In the genomic region with DNA sequence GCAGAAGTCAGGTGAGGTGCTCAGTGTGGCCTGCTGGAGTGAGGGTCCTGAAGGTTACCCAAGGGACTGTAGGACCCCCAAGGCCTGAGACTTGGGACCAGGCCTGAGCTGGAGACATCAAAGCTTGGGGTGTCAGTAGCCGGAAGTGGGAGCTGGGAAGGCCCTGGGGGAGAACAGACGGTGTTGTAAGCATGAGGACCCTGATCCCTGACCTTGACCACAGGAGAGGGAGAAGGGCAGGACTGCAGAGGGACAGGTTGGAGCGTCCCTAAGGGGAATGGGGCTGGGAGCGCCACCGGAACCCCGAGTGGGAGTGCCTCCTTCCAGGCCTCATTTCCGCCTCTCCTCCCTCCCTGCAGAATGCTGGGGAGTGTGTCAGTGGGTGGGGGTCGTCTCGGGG, we compare ENCODE assay signal across 2 cellular contexts.
TF ChIP-seq lines count a peak whose summit lies in the region.

No MANE protein-coding gene starts in this region.

TF ChIP-seq in HCT116, 20 proteins besides CTCF, POLR2A, EP300 and RAD21 (continued from another document):
- TF ChIP-seq, protein P1, sequence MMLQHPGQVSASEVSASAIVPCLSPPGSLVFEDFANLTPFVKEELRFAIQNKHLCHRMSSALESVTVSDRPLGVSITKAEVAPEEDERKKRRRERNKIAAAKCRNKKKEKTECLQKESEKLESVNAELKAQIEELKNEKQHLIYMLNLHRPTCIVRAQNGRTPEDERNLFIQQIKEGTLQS (IDR thresholded peaks at IDR 0.05) = no peak
- TF ChIP-seq ELF1 (IDR thresholded peaks at IDR 0.05; ENCODE audit: borderline replicate concordance, low read depth) = no peak
- TF ChIP-seq, protein P2, sequence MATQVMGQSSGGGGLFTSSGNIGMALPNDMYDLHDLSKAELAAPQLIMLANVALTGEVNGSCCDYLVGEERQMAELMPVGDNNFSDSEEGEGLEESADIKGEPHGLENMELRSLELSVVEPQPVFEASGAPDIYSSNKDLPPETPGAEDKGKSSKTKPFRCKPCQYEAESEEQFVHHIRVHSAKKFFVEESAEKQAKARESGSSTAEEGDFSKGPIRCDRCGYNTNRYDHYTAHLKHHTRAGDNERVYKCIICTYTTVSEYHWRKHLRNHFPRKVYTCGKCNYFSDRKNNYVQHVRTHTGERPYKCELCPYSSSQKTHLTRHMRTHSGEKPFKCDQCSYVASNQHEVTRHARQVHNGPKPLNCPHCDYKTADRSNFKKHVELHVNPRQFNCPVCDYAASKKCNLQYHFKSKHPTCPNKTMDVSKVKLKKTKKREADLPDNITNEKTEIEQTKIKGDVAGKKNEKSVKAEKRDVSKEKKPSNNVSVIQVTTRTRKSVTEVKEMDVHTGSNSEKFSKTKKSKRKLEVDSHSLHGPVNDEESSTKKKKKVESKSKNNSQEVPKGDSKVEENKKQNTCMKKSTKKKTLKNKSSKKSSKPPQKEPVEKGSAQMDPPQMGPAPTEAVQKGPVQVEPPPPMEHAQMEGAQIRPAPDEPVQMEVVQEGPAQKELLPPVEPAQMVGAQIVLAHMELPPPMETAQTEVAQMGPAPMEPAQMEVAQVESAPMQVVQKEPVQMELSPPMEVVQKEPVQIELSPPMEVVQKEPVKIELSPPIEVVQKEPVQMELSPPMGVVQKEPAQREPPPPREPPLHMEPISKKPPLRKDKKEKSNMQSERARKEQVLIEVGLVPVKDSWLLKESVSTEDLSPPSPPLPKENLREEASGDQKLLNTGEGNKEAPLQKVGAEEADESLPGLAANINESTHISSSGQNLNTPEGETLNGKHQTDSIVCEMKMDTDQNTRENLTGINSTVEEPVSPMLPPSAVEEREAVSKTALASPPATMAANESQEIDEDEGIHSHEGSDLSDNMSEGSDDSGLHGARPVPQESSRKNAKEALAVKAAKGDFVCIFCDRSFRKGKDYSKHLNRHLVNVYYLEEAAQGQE (IDR thresholded peaks at IDR 0.05; ENCODE audit: low read depth) = no peak
- no peak for TF ChIP-seq JUND (IDR thresholded peaks at IDR 0.05)
- TF ChIP-seq ZNF274 (IDR thresholded peaks at IDR 0.05; ENCODE audit: low read depth, low read length) = no peak
- TF ChIP-seq SIN3A (IDR thresholded peaks at IDR 0.05; ENCODE audit: low read depth) = no peak
- TF ChIP-seq CEBPB (IDR thresholded peaks at IDR 0.05; ENCODE audit: low read depth) = no peak
- no peak for TF ChIP-seq SRF (IDR thresholded peaks at IDR 0.05; ENCODE audit: low read depth)
- TF ChIP-seq CBX3 (IDR thresholded peaks at IDR 0.05; ENCODE audit: low read depth) = no peak
- TF ChIP-seq POLR2AphosphoS5 (IDR thresholded peaks at IDR 0.05; ENCODE audit: low read depth, low read length) = no peak
- TF ChIP-seq EZH2phosphoT487 (IDR thresholded peaks at IDR 0.05; ENCODE audit: borderline replicate concordance) = no peak
- TF ChIP-seq, protein P3, sequence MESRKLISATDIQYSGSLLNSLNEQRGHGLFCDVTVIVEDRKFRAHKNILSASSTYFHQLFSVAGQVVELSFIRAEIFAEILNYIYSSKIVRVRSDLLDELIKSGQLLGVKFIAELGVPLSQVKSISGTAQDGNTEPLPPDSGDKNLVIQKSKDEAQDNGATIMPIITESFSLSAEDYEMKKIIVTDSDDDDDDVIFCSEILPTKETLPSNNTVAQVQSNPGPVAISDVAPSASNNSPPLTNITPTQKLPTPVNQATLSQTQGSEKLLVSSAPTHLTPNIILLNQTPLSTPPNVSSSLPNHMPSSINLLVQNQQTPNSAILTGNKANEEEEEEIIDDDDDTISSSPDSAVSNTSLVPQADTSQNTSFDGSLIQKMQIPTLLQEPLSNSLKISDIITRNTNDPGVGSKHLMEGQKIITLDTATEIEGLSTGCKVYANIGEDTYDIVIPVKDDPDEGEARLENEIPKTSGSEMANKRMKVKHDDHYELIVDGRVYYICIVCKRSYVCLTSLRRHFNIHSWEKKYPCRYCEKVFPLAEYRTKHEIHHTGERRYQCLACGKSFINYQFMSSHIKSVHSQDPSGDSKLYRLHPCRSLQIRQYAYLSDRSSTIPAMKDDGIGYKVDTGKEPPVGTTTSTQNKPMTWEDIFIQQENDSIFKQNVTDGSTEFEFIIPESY (IDR thresholded peaks at IDR 0.05; ENCODE audit: extremely low read depth, insufficient replicate concordance, low read length) = no peak

TF ChIP-seq in WTC11, 78 proteins besides CTCF, POLR2A, EP300 and RAD21:
- TF ChIP-seq, protein P4, sequence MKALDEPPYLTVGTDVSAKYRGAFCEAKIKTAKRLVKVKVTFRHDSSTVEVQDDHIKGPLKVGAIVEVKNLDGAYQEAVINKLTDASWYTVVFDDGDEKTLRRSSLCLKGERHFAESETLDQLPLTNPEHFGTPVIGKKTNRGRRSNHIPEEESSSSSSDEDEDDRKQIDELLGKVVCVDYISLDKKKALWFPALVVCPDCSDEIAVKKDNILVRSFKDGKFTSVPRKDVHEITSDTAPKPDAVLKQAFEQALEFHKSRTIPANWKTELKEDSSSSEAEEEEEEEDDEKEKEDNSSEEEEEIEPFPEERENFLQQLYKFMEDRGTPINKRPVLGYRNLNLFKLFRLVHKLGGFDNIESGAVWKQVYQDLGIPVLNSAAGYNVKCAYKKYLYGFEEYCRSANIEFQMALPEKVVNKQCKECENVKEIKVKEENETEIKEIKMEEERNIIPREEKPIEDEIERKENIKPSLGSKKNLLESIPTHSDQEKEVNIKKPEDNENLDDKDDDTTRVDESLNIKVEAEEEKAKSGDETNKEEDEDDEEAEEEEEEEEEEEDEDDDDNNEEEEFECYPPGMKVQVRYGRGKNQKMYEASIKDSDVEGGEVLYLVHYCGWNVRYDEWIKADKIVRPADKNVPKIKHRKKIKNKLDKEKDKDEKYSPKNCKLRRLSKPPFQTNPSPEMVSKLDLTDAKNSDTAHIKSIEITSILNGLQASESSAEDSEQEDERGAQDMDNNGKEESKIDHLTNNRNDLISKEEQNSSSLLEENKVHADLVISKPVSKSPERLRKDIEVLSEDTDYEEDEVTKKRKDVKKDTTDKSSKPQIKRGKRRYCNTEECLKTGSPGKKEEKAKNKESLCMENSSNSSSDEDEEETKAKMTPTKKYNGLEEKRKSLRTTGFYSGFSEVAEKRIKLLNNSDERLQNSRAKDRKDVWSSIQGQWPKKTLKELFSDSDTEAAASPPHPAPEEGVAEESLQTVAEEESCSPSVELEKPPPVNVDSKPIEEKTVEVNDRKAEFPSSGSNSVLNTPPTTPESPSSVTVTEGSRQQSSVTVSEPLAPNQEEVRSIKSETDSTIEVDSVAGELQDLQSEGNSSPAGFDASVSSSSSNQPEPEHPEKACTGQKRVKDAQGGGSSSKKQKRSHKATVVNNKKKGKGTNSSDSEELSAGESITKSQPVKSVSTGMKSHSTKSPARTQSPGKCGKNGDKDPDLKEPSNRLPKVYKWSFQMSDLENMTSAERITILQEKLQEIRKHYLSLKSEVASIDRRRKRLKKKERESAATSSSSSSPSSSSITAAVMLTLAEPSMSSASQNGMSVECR (CRISPR knock-in tag; IDR thresholded peaks at IDR 0.05; ENCODE audit: borderline replicate concordance) = no peak
- no peak for TF ChIP-seq ZNF219 (CRISPR knock-in tag; IDR thresholded peaks at IDR 0.05; ENCODE audit: borderline replicate concordance)
- no peak for TF ChIP-seq NFATC4 (CRISPR knock-in tag; IDR thresholded peaks at IDR 0.05)
- TF ChIP-seq, protein P5, sequence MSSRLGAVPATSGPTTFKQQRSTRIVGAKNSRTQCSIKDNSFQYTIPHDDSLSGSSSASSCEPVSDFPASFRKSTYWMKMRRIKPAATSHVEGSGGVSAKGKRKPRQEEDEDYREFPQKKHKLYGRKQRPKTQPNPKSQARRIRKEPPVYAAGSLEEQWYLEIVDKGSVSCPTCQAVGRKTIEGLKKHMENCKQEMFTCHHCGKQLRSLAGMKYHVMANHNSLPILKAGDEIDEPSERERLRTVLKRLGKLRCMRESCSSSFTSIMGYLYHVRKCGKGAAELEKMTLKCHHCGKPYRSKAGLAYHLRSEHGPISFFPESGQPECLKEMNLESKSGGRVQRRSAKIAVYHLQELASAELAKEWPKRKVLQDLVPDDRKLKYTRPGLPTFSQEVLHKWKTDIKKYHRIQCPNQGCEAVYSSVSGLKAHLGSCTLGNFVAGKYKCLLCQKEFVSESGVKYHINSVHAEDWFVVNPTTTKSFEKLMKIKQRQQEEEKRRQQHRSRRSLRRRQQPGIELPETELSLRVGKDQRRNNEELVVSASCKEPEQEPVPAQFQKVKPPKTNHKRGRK (CRISPR knock-in tag; IDR thresholded peaks at IDR 0.05; ENCODE audit: borderline replicate concordance) = no peak
- TF ChIP-seq, protein P6, sequence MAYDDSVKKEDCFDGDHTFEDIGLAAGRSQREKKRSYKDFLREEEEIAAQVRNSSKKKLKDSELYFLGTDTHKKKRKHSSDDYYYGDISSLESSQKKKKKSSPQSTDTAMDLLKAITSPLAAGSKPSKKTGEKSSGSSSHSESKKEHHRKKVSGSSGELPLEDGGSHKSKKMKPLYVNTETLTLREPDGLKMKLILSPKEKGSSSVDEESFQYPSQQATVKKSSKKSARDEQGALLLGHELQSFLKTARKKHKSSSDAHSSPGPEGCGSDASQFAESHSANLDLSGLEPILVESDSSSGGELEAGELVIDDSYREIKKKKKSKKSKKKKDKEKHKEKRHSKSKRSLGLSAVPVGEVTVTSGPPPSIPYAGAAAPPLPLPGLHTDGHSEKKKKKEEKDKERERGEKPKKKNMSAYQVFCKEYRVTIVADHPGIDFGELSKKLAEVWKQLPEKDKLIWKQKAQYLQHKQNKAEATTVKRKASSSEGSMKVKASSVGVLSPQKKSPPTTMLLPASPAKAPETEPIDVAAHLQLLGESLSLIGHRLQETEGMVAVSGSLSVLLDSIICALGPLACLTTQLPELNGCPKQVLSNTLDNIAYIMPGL (CRISPR knock-in tag; IDR thresholded peaks at IDR 0.05) = no peak
- TF ChIP-seq ZNF671 (CRISPR knock-in tag; IDR thresholded peaks at IDR 0.05) = no peak
- TF ChIP-seq ZNF416 (CRISPR knock-in tag; IDR thresholded peaks at IDR 0.05) = no peak
- TF ChIP-seq, protein P7, sequence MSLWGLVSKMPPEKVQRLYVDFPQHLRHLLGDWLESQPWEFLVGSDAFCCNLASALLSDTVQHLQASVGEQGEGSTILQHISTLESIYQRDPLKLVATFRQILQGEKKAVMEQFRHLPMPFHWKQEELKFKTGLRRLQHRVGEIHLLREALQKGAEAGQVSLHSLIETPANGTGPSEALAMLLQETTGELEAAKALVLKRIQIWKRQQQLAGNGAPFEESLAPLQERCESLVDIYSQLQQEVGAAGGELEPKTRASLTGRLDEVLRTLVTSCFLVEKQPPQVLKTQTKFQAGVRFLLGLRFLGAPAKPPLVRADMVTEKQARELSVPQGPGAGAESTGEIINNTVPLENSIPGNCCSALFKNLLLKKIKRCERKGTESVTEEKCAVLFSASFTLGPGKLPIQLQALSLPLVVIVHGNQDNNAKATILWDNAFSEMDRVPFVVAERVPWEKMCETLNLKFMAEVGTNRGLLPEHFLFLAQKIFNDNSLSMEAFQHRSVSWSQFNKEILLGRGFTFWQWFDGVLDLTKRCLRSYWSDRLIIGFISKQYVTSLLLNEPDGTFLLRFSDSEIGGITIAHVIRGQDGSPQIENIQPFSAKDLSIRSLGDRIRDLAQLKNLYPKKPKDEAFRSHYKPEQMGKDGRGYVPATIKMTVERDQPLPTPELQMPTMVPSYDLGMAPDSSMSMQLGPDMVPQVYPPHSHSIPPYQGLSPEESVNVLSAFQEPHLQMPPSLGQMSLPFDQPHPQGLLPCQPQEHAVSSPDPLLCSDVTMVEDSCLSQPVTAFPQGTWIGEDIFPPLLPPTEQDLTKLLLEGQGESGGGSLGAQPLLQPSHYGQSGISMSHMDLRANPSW (CRISPR knock-in tag; conservative IDR thresholded peaks at IDR 0.05; ENCODE audit: low read depth) = no peak
- no peak for TF ChIP-seq TP53 (CRISPR knock-in tag; IDR thresholded peaks at IDR 0.05)
- TF ChIP-seq ZNF423 (CRISPR knock-in tag; IDR thresholded peaks at IDR 0.05) = no peak
- TF ChIP-seq SMAD3 (CRISPR knock-in tag; IDR thresholded peaks at IDR 0.05; ENCODE audit: borderline replicate concordance) = no peak
- no peak for TF ChIP-seq OVOL2 (CRISPR knock-in tag; IDR thresholded peaks at IDR 0.05; ENCODE audit: borderline replicate concordance)
- TF ChIP-seq, protein P8, sequence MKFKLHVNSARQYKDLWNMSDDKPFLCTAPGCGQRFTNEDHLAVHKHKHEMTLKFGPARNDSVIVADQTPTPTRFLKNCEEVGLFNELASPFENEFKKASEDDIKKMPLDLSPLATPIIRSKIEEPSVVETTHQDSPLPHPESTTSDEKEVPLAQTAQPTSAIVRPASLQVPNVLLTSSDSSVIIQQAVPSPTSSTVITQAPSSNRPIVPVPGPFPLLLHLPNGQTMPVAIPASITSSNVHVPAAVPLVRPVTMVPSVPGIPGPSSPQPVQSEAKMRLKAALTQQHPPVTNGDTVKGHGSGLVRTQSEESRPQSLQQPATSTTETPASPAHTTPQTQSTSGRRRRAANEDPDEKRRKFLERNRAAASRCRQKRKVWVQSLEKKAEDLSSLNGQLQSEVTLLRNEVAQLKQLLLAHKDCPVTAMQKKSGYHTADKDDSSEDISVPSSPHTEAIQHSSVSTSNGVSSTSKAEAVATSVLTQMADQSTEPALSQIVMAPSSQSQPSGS (CRISPR knock-in tag; IDR thresholded peaks at IDR 0.05; ENCODE audit: borderline replicate concordance, low read depth) = no peak
